In genomic region chr11:59753650-59754493, GRCh38 we compare ENCODE assay signal across 1 cellular context.
TF ChIP-seq lines count a peak whose summit lies in the region.

No MANE protein-coding gene starts in this region.

TF ChIP-seq in K562, 482 proteins besides CTCF, POLR2A, EP300 and RAD21 (continued from another document):
- no peak for TF ChIP-seq PREB (CRISPR knock-in tag; IDR thresholded peaks at IDR 0.05)
- TF ChIP-seq HNRNPL (IDR thresholded peaks at IDR 0.05; ENCODE audit: low read depth, low read length), result peak; percentile 83
- TF ChIP-seq DEAF1 (CRISPR knock-in tag; IDR thresholded peaks at IDR 0.05), result peak; percentile 85
- 0 out of 2 replicates have a peak, but pooled peaks have one; percentile 65 for TF ChIP-seq NR4A1 (CRISPR knock-in tag; IDR thresholded peaks at IDR 0.05)
- TF ChIP-seq NR4A1 (tag; IDR thresholded peaks at IDR 0.05), result no peak
- TF ChIP-seq RNF2 (IDR thresholded peaks at IDR 0.05), result peak; percentile 50
- TF ChIP-seq MAFG (tag; conservative IDR thresholded peaks at IDR 0.05), result no peak
- TF ChIP-seq NFIC (IDR thresholded peaks at IDR 0.05), result peak; percentile 67
- TF ChIP-seq HDAC1 (IDR thresholded peaks at IDR 0.05), result peak in 1 of 2 experiments; percentile 46; a peak in 1 of 4 replicates
- peak; percentile 15 for TF ChIP-seq ARID1B (IDR thresholded peaks at IDR 0.05)
- no peak for TF ChIP-seq ZNF277 (CRISPR knock-in tag; IDR thresholded peaks at IDR 0.05; ENCODE audit: borderline replicate concordance)
- TF ChIP-seq ETS1 (conservative IDR thresholded peaks at IDR 0.05; ENCODE audit: control insufficient read depth, low read depth, low read length), result peak; percentile 83
- TF ChIP-seq PHB (CRISPR knock-in tag; IDR thresholded peaks at IDR 0.05), result no peak
- TF ChIP-seq ZNF592 (IDR thresholded peaks at IDR 0.05), result peak; percentile 66; the same call in 1 of the 2 replicates
- TF ChIP-seq SIN3A (IDR thresholded peaks at IDR 0.05; ENCODE audit: borderline replicate concordance in 2 of 2, control insufficient read depth in 1 of 2, low read depth in 2 of 2, low read length in 2 of 2), result 0 out of 4 replicates have a peak, but pooled peaks of 1 of the 2 experiments have one; percentile 53
- TF ChIP-seq NR2C2 (CRISPR knock-in tag; IDR thresholded peaks at IDR 0.05), result no peak
- TF ChIP-seq NR2C2 (tag; IDR thresholded peaks at IDR 0.05), result peak; percentile 3; the same call in 1 of the 2 replicates
- TF ChIP-seq WHSC1 (IDR thresholded peaks at IDR 0.05; ENCODE audit: low read length), result no peak
- peak; percentile 6; the same call in 1 of the 2 replicates for TF ChIP-seq TFE3 (CRISPR knock-in tag; IDR thresholded peaks at IDR 0.05)
- no peak for TF ChIP-seq ZNF347 (CRISPR knock-in tag; IDR thresholded peaks at IDR 0.05; ENCODE audit: low read depth)
- TF ChIP-seq FOXM1 (IDR thresholded peaks at IDR 0.05; ENCODE audit: low read depth), result peak; percentile 22; the same call in 1 of the 2 replicates
- TF ChIP-seq FOXM1 (CRISPR knock-in tag; IDR thresholded peaks at IDR 0.05; ENCODE audit: low read depth), result no peak
- peak; percentile 100 for TF ChIP-seq HINFP (tag; conservative IDR thresholded peaks at IDR 0.05; ENCODE audit: low read depth)
